Comparison of ENCODE assay signal across 1 cellular context in the genomic region with DNA sequence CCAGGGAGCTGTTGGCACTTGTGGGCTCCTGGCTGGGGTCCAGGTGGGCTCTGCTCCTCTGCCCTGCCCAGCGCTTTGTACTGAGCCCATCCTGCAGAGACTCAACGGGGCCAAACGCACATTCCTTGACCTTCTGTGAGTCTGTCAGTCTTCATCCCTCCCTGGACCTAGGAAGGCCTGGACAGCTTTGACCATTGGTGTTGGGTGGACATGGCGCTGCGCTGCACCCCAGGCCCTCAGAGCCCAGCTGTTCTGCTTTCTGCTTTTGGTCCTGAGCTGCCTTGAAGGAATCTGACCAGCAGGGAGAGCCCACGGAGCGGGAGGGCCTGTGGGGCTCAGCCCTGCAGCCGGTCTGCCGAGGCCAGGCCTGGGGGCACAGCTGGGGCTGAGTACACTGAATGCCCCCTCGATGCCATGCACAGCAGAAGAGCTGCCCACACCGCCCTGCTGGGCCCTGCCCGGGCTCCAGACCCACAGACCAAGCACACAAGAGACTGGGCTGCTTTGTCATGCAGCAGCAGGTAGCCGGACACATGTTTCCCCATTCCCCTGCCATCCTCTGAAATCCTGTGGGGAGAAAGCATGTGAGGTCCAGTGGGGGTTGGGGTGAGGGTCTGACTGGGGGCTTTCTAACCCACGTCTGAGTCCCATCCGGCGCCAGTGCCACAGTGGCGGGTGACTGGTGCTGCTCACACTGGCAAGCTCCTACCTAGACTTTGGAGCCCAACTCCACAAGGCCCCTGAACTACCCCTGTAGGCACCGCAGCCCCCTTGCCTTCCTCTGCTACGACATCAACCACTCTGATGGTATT.
A peak's percentile ranks its signal among the peaks of the same experiment; 100 is the strongest.
TF ChIP-seq lines count a peak whose summit lies in the region.

No MANE protein-coding gene starts in this region.

TF ChIP-seq in HepG2, 621 proteins besides CTCF, POLR2A, EP300 and RAD21:
- TF ChIP-seq BCL3 (CRISPR knock-in tag; IDR thresholded peaks at IDR 0.05) (no peak), STAG1 (CRISPR knock-in tag; IDR thresholded peaks at IDR 0.05) (peak; percentile 63), ZNF768 (CRISPR knock-in tag; IDR thresholded peaks at IDR 0.05) (peak; percentile 59)
- TF ChIP-seq, protein P1, sequence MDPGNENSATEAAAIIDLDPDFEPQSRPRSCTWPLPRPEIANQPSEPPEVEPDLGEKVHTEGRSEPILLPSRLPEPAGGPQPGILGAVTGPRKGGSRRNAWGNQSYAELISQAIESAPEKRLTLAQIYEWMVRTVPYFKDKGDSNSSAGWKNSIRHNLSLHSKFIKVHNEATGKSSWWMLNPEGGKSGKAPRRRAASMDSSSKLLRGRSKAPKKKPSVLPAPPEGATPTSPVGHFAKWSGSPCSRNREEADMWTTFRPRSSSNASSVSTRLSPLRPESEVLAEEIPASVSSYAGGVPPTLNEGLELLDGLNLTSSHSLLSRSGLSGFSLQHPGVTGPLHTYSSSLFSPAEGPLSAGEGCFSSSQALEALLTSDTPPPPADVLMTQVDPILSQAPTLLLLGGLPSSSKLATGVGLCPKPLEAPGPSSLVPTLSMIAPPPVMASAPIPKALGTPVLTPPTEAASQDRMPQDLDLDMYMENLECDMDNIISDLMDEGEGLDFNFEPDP (CRISPR knock-in tag; conservative IDR thresholded peaks at IDR 0.05), result 0 out of 2 replicates have a peak, but pooled peaks have one; percentile 15
TF ChIP-seq in HepG2: peak in this region for 3.
